32 cellular contexts compared by ENCODE assay signal in the genomic region with DNA sequence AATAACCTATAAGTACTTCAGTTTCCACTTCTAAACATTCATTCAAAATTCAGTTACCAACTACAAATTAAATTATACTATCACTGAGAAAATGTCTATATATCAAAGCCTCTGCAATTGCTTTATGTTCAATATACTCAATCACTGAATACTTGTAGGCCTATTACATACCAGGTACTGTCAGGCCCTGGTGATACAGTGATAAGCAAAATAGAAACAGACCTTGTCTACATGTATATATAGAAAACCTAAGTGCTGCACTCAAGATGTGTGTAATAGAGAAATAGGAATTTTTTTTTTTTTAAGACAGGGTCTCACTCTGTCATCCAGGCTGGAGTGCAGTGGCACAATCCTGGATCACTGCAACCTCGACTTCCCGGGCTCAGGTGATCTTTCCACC.
"Had no signal": no experiment of that assay in that cellular context is flagged by ENCODE, and none has a peak within 500 bp of the region (broad histone marks: within the 10 kb centered on the region; RNA-seq: fewer than 3 reads in every experiment).

No MANE protein-coding gene starts in this region.

- DNase-seq: activated B cell treated with CpG ODN at 0.5 μM for 24 hours; activated CD4-positive, alpha-beta memory T cell treated with anti-CD3 and anti-CD28 coated beads for 36 hours; activated CD4-positive, alpha-beta T cell treated with anti-CD3 and anti-CD28 coated beads for 4 hours; activated CD4-positive, alpha-beta T cell treated with anti-CD3 and anti-CD28 coated beads, Interleukin-2, amount 10 ng/mL, durations not matched to agents 24 days and 14 days; activated CD4-positive, alpha-beta T cell treated with anti-CD3 and anti-CD28 coated beads, Interleukin-2, amount 50 U/mL, for 1 hour; activated CD4-positive, alpha-beta T cell treated with anti-CD3 and anti-CD28 coated beads, Interleukin-2, amount 50 U/mL, for 4 hours; activated CD4-positive, CD25-positive, alpha-beta regulatory T cell treated with anti-CD3 and anti-CD28 coated beads, Interleukin-2, amount 50 U/mL, for 72 hours; activated CD8-positive, alpha-beta memory T cell treated with anti-CD3 and anti-CD28 coated beads, Interleukin-2, amount 50 U/mL, for 4 hours; activated CD8-positive, alpha-beta T cell treated with anti-CD3 and anti-CD28 coated beads for 36 hours; activated effector memory CD4-positive, alpha-beta T cell treated with anti-CD3 and anti-CD28 coated beads, Interleukin-2, amount 50 U/mL, for 16 hours; activated gamma-delta T cell treated with Interleukin-2 at 50 U/mL for 16 hours; activated naive CD4-positive, alpha-beta T cell; activated naive CD4-positive, alpha-beta T cell treated with anti-CD3 and anti-CD28 coated beads for 36 hours; activated naive CD4-positive, alpha-beta T cell treated with anti-CD3 and anti-CD28 coated beads, Interleukin-2, amount 50 U/mL, for 16 hours; activated naive CD8-positive, alpha-beta T cell treated with anti-CD3 and anti-CD28 coated beads for 36 hours; activated T-cell treated with anti-CD3 and anti-CD28 coated beads for 4 hours; activated T-cell treated with anti-CD3 and anti-CD28 coated beads, Interleukin-2, amount 50 U/mL, for 1 hour; activated T-cell treated with anti-CD3 and anti-CD28 coated beads, Interleukin-2, amount 50 U/mL, for 4 hours; activated T-cell treated with anti-CD3 and anti-CD28 coated beads, Interleukin-2, amount 50 U/mL, for 72 hours; adrenal gland; amniotic stem cell; aorta; body of pancreas; brain microvascular endothelial cell; central memory CD4-positive, alpha-beta T cell; cerebellar nuclear complex; T-helper 2 cell; T-helper 9 cell had no signal

- H3K4me1 ChIP-seq: adrenal gland, body of pancreas, breast epithelium had no signal

- H3K4me3 ChIP-seq: adrenal gland, body of pancreas, breast epithelium had no signal

- H3K27ac ChIP-seq: adrenal gland, body of pancreas, brain microvascular endothelial cell, breast epithelium, VCaP had no signal

- ATAC-seq: activated CD8-positive, alpha-beta T cell treated with anti-CD3 and anti-CD28 coated beads for 36 hours; activated naive CD4-positive, alpha-beta T cell treated with anti-CD3 and anti-CD28 coated beads, Interleukin-2, amount 50 U/mL, for 72 hours; activated T-cell treated with anti-CD3 and anti-CD28 coated beads, Interleukin-2, amount 50 U/mL, for 4 hours; activated T-cell treated with anti-CD3 and anti-CD28 coated beads, Interleukin-2, amount 50 U/mL, for 72 hours; activated T-helper 17 cell treated with anti-CD3 and anti-CD28 coated beads, Interleukin-2, amount 50 U/mL, for 72 hours; body of pancreas had no signal

- H3K27me3 ChIP-seq: adrenal gland, body of pancreas, brain microvascular endothelial cell, breast epithelium had no signal

- H3K36me3 ChIP-seq: adrenal gland, brain microvascular endothelial cell, breast epithelium had no signal

- H3K9me3 ChIP-seq: adrenal gland, body of pancreas, breast epithelium had no signal
